Comparison of ENCODE assay signal across 1 cellular context in the genomic region with DNA sequence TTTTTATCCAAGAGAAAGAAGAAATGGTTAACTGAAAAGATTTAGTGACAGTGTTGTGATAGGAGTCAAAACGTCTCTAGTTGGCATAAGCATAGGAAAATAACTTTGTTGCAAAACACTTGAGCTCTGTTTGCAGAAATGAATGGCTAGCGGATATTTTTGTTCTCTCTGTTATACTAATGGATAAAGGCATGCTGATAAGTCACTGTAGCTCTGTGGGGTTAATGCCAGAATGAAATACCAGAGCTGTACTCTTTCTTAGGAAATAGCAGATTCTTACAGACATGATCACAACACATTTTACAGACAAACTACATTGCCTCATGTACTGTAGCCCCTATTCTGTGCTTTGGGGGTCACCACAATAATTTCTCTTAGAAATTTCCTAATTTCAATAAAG.
TF ChIP-seq lines count a peak whose summit lies in the region.

No MANE protein-coding gene starts in this region.

TF ChIP-seq in IMR-90, 13 proteins besides CTCF, POLR2A, EP300 and RAD21 (continued from another document):
- TF ChIP-seq SMC3 (IDR thresholded peaks at IDR 0.05; ENCODE audit: low read depth, low read length) = no peak
- no peak for TF ChIP-seq RFX5 (IDR thresholded peaks at IDR 0.05; ENCODE audit: low read depth, low read length)
- TF ChIP-seq NFE2L2 (IDR thresholded peaks at IDR 0.05; ENCODE audit: low read depth, low read length) = no peak
- TF ChIP-seq, protein P1, sequence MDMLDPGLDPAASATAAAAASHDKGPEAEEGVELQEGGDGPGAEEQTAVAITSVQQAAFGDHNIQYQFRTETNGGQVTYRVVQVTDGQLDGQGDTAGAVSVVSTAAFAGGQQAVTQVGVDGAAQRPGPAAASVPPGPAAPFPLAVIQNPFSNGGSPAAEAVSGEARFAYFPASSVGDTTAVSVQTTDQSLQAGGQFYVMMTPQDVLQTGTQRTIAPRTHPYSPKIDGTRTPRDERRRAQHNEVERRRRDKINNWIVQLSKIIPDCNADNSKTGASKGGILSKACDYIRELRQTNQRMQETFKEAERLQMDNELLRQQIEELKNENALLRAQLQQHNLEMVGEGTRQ (IDR thresholded peaks at IDR 0.05; ENCODE audit: low read depth, low read length) = no peak
- no peak for TF ChIP-seq CHD1 (IDR thresholded peaks at IDR 0.05; ENCODE audit: low read depth, low read length)
- no peak for TF ChIP-seq MAFK (IDR thresholded peaks at IDR 0.05; ENCODE audit: low read depth, low read length)
- TF ChIP-seq MXI1 (IDR thresholded peaks at IDR 0.05; ENCODE audit: borderline replicate concordance, low read depth, low read length) = no peak
